In the genomic region with DNA sequence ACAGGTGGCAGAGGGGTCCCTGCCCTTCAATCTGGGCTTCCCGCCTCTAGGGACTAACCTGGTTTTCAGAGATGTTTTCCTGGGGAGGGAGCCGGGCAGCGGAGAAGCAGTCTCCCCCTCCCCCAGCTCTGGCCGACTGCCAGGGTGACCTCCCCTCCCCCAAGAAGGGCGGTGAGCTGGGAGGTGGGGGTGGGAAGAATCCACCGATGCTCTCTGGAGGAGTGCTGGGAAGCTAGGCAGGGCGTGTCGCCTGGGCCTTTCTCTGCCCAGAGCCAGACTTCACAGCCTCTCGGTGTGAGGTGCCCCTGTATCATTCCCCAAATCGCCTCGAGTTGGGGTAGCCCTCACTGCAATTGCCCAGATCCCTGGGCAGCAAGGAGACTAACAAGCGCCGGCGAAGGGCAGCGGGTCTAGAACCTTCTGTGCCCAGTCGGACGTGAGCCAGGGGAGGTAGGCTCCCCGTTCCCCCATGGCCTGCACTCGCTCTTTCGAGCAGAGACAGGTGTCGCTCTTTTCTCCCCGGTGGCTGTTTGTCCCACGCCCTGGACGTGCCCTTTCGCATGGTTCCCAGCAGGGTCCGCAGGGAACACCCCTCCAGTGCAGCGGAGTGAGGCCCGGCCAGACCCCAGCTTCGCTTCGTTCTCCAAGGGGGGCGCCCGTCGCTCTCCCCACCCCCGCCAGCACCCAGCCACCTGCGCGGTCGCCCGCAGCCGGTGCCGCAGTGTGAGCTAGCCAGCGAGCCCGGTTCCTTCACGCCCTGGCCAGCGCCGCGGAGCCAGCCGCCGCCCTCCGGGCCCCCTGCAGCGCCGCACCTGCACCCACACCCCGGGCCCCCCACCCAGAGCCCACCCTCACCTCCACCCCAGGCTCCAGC, we compare ENCODE assay signal across 8 cellular contexts. TPM values are rescaled to one million over a fixed set of nuclear protein-coding genes. Genes with fewer than 3 reads are reported as not detected.
DNase-seq lines count a peak whose midpoint lies in the region; ATAC-seq and TF ChIP-seq lines count a peak whose summit lies in the region.

No MANE protein-coding gene starts in this region.

- H3K9me3 Mint-ChIP-seq in MCF 10A (ENCODE audit: unreplicated experiment), result no peaks in the 10 kb centered on the region
- no peaks in the 10 kb centered on the region for H3K9me3 Mint-ChIP-seq in immature natural killer cell

- H3K36me3 ChIP-seq in kidney epithelial cell (ENCODE audit: control insufficient read depth, insufficient read depth, low read length) (no peaks in the 10 kb centered on the region), testis (ENCODE audit: low read depth, missing control alignments) (no peaks in the 10 kb centered on the region)

- H3K4me1 Mint-ChIP-seq in MCF 10A (ENCODE audit: insufficient read depth, unreplicated experiment) (no peaks in the 10 kb centered on the region), immature natural killer cell (peaks cover 0 to 5% of the 10 kb centered on the region in 2 donors)

- peaks cover 8% of the 10 kb centered on the region for H3K4me1 ChIP-seq in testis

- intact Hi-C loops in MCF 10A (cut with micrococcal nuclease) (no loop called here), testis (cut with DNase I; ENCODE audit: low total_unique reads) (no loop called here)

- peaks cover 14% of the 10 kb centered on the region for H3K27me3 Mint-ChIP-seq in MCF 10A (ENCODE audit: insufficient read depth, unreplicated experiment)
- peaks cover 3 to 8% (median 8%) of the 10 kb centered on the region in 3 donors for H3K27me3 Mint-ChIP-seq in immature natural killer cell (ENCODE audit: low read depth in 3 of 3)

- CTCF ChIA-PET in MCF 10A (lab: Yijun Ruan, JAX), result interaction anchor here (0.6 to 1.0 kb wide), 6 partner anchors 11 to 1167 kb away, joined by 3 to 4 read pairs (median 3); no protein-coding TSS in a partner anchor

- no peak for ATAC-seq in GM19328 (IDR thresholded peaks at IDR 0.05; ENCODE audit: unreplicated experiment)

- DNase-seq in DMS53 (lab: John Stamatoyannopoulos, UW) (peak; percentile 56), DMS53 treated with DMSO at 0.1 percent for 48 hours (lab: John Stamatoyannopoulos, UW; ENCODE audit: unreplicated experiment) (no peak), MCF 10A (ENCODE audit: unreplicated experiment) (no peak), kidney epithelial cell (ENCODE audit: low read depth) (no peak), testis (no peak), AG20443 (ENCODE audit: low spot score) (no peak), immature natural killer cell (no peak)

- H3K36me3 Mint-ChIP-seq in MCF 10A (ENCODE audit: insufficient read depth, unreplicated experiment) (no peaks in the 10 kb centered on the region), immature natural killer cell (no peaks in the 10 kb centered on the region)

- H3K9me3 ChIP-seq in testis, result no peaks in the 10 kb centered on the region

- H3K4me3 ChIP-seq in kidney epithelial cell (ENCODE audit: low read depth, low read length), result peak overlapping the region; percentile 70
- H3K4me3 ChIP-seq in testis, result peak overlapping the region; percentile 61 to 73

- TF ChIP-seq POLR2A in testis (IDR thresholded peaks at IDR 0.05), result no peak

- POLR2A ChIA-PET in MCF 10A (lab: Yijun Ruan, JAX), result no interaction called here

- no TSS peak for BruUV-seq in MCF 10A (replicated peaks; lab: Mats Ljungman, UMichigan)

- H3K27me3 ChIP-seq in kidney epithelial cell (ENCODE audit: control insufficient read depth, insufficient read depth, low read length) (peaks cover 23% of the 10 kb centered on the region), testis (no peaks in the 10 kb centered on the region)

- TF ChIP-seq CTCF in MCF 10A (IDR thresholded peaks at IDR 0.05; ENCODE audit: unreplicated experiment) (no peak), kidney epithelial cell (IDR thresholded peaks at IDR 0.05; ENCODE audit: insufficient read depth, low read length, poor library complexity, severe bottlenecking) (no peak), testis (IDR thresholded peaks at IDR 0.05) (no peak)

- 11 to 30% methylated on average over 19 to 51 of the region's 52 CpGs for WGBS in testis, 2 donors

- H3K4me3 Mint-ChIP-seq in MCF 10A (ENCODE audit: unreplicated experiment) (peak overlapping the region; percentile 81), immature natural killer cell (no peak overlapping the region)

- H3K27ac Mint-ChIP-seq in MCF 10A (ENCODE audit: low read depth, unreplicated experiment), result no peak overlapping the region
- H3K27ac Mint-ChIP-seq in immature natural killer cell, result no peak overlapping the region

- no peak overlapping the region for H3K27ac ChIP-seq in testis

RNA-seq across cellular contexts. Expression of gene RAB6B, which starts 1.1 kb away (rescaled TPM):
- total RNA-seq in MCF 10A (2022), result 0.96 and 1.1 TPM in 2 replicates
- 4.1 and 4.4 TPM in 2 replicates for total RNA-seq in kidney epithelial cell
- 1 to 10 TPM; 5.1 to 7.0 TPM for total RNA-seq in testis
- polyA plus RNA-seq in testis (ENCODE audit: insufficient read depth, low read depth, low replicate concordance), result 8.6 TPM
- under 1 TPM in 2 of 3 donors, not detected in 1; 0.46 to 0.53 TPM for polyA plus RNA-seq in immature natural killer cell
